Comparison of ENCODE assay signal across 8 cellular contexts in genomic region chr3:113210608-113211369, GRCh38.
A peak's percentile ranks its signal among the peaks of the same experiment; 100 is the strongest.
DNase-seq lines count a peak whose midpoint lies in the region; ATAC-seq and TF ChIP-seq lines count a peak whose summit lies in the region.

No MANE protein-coding gene starts in this region.

- H3K9me3 ChIP-seq in HEK293 (ENCODE audit: control insufficient read depth, insufficient read depth, low read depth, low read length) = no peaks in the 10 kb centered on the region
- H3K9me3 ChIP-seq in iPS-18c (ENCODE audit: control insufficient read depth, insufficient read depth, low read length) = no peaks in the 10 kb centered on the region

- ATAC-seq in HG02970 (IDR thresholded peaks at IDR 0.05; ENCODE audit: low FRiP score, unreplicated experiment) (no peak), GM18870 (IDR thresholded peaks at IDR 0.05; ENCODE audit: unreplicated experiment) (no peak)

- H3K36me3 ChIP-seq in HEK293 (ENCODE audit: control insufficient read depth in 2 of 2, insufficient read depth in 1 of 2, low read length in 2 of 2) = no peaks in the 10 kb centered on the region

- CTCF ChIA-PET in HEK293 (lab: Yijun Ruan, JAX) = interaction anchor here (0.7 to 0.9 kb wide), 2 partner anchors 74 to 79 kb away, joined by 3 read pairs; no protein-coding TSS in a partner anchor

- in situ Hi-C loops in GM13976 (cut with MboI; ENCODE audit: low sequenced_read_pairs, unreplicated experiment) = no loop called here

- H3K4me1 ChIP-seq in HEK293 (ENCODE audit: control insufficient read depth, insufficient read depth, low read length) = peaks cover 4% of the 10 kb centered on the region; the same call in 1 of the 2 replicates

- POLR2A ChIA-PET in HEK293 (lab: Yijun Ruan, JAX) = interaction anchor here (0.5 to 1.3 kb wide), 2 partner anchors 8 to 502 kb away, joined by 3 to 4 read pairs; no protein-coding TSS in a partner anchor

- H3K4me3 ChIP-seq in HEK293 (ENCODE audit: low read depth, low read length) (peak overlapping the region; percentile 82), iPS-18c (ENCODE audit: insufficient read depth, low read depth, low read length) (peak overlapping the region; percentile 77), skin epidermis (peak overlapping the region; percentile 57 to 77 (median 62))

- DNase-seq in amniotic epithelial cell (ENCODE audit: low read depth) (peak; percentile 28), GM13976 (ENCODE audit: low spot score) (no peak), activated gamma-delta T cell (lab: John Stamatoyannopoulos, UW) (no peak)

- TF ChIP-seq CTCF in HEK293 (tag by site-specific recombination; IDR thresholded peaks at IDR 0.05) = no peak
- TF ChIP-seq CTCF in GM13976 (IDR thresholded peaks at IDR 0.05; ENCODE audit: borderline replicate concordance, control extremely low read depth, extremely low read depth, insufficient read depth, missing control alignments) = no peak

- H3K27ac ChIP-seq in HEK293 (ENCODE audit: extremely low read depth, low read depth, low read length) = peak overlapping the region; percentile 95
- H3K27ac ChIP-seq in skin epidermis = peak overlapping the region in 20 of 21 experiments; percentile 82 to 98 (median 94)

TF ChIP-seq in HEK293, 187 proteins besides CTCF, POLR2A, EP300 and RAD21:
- TF ChIP-seq PRDM1 (tag by site-specific recombination; IDR thresholded peaks at IDR 0.05) (peak; percentile 42; the same call in 1 of the 2 replicates), ZNF341 (tag by site-specific recombination; IDR thresholded peaks at IDR 0.05; ENCODE audit: low read depth) (peak; percentile 75), ZFHX2 (tag by site-specific recombination; conservative IDR thresholded peaks at IDR 0.05) (no peak)
TF ChIP-seq in HEK293: peak in this region for 2.
